ENCODE assay signal across 8 cellular contexts in the genomic region with DNA sequence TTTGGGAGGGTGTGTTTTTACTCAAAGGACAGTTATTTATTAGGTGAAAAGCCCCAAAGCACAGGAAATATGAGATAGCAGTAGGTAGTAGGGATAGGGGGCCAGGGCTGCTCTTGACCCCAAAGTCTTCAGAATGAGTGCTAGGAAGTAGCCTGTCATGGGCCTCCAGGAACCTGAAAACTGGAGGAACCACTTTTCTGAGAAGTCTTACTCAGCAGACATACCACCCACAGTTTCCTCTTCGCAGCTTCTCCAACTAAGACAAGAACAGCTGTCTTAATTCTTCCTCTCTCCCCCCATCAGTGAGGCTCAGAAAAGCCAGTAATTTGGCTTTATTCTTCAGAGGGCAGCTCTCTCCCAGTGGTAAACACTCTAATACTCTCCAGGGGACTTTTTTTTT.
DNase-seq lines count a peak whose midpoint lies in the region; ATAC-seq and TF ChIP-seq lines count a peak whose summit lies in the region.

No MANE protein-coding gene starts in this region.

- H3K4me3 Mint-ChIP-seq in activated naive CD4-positive, alpha-beta T cell treated with anti-CD3 and anti-CD28 coated beads, Interleukin-2, amount 10 ng/mL, durations not matched to agents 7 days and 5 days, result peak overlapping the region; percentile 42

- peak; percentile 7 for DNase-seq in ELF-1 (ENCODE audit: low read depth, low spot score)
- peak; percentile 60 for DNase-seq in HPDE6-E6E7 (ENCODE audit: extremely low spot score)
- DNase-seq in activated naive CD4-positive, alpha-beta T cell treated with anti-CD3 and anti-CD28 coated beads, Interleukin-2, amount 10 ng/mL, durations not matched to agents 7 days and 5 days, result peak; percentile 45
- DNase-seq in midbrain (lab: John Stamatoyannopoulos, UW), result peak; percentile 26
- DNase-seq in DMS114 treated with DMSO at 0.1 percent for 48 hours (lab: John Stamatoyannopoulos, UW; ENCODE audit: unreplicated experiment), result no peak
- DNase-seq in NCI-H187 (lab: John Stamatoyannopoulos, UW), result no peak
- DNase-seq in WERI-Rb-1, result no peak

- TF ChIP-seq CTCF in WERI-Rb-1 (IDR thresholded peaks at IDR 0.05; ENCODE audit: low read depth, low read length), result no peak

- no peak overlapping the region for H3K27ac ChIP-seq in WERI-Rb-1

- H3K27me3 Mint-ChIP-seq in activated naive CD4-positive, alpha-beta T cell treated with anti-CD3 and anti-CD28 coated beads, Interleukin-2, amount 10 ng/mL, durations not matched to agents 7 days and 5 days, result no peaks in the 10 kb centered on the region

- ATAC-seq in GM21367 (IDR thresholded peaks at IDR 0.05; ENCODE audit: unreplicated experiment), result peak; percentile 84

- CTCF ChIA-PET in activated naive CD4-positive, alpha-beta T cell treated with anti-CD3 and anti-CD28 coated beads, Interleukin-2, amount 10 ng/mL, durations not matched to agents 7 days and 5 days (lab: Charles Lee), result interaction anchor here (1.1 to 1.2 kb wide), 2 partner anchors 10 to 66 kb away, joined by 4 read pairs; no protein-coding TSS in a partner anchor

- H3K4me1 Mint-ChIP-seq in activated naive CD4-positive, alpha-beta T cell treated with anti-CD3 and anti-CD28 coated beads, Interleukin-2, amount 10 ng/mL, durations not matched to agents 7 days and 5 days, result peaks cover 83% of the 10 kb centered on the region

- H3K27me3 ChIP-seq in WERI-Rb-1 (ENCODE audit: insufficient read depth, low read depth, severe bottlenecking), result no peaks in the 10 kb centered on the region

- H3K4me3 ChIP-seq in WERI-Rb-1 (ENCODE audit: low read depth, low read length), result no peak overlapping the region

- H3K9me3 ChIP-seq in WERI-Rb-1 (ENCODE audit: severe bottlenecking), result no peaks in the 10 kb centered on the region

- no peaks in the 10 kb centered on the region for H3K36me3 ChIP-seq in WERI-Rb-1

- peak overlapping the region; percentile 87 for H3K27ac Mint-ChIP-seq in activated naive CD4-positive, alpha-beta T cell treated with anti-CD3 and anti-CD28 coated beads, Interleukin-2, amount 10 ng/mL, durations not matched to agents 7 days and 5 days

- H3K9me3 Mint-ChIP-seq in activated naive CD4-positive, alpha-beta T cell treated with anti-CD3 and anti-CD28 coated beads, Interleukin-2, amount 10 ng/mL, durations not matched to agents 7 days and 5 days, result peaks cover 6% of the 10 kb centered on the region

- H3K36me3 Mint-ChIP-seq in activated naive CD4-positive, alpha-beta T cell treated with anti-CD3 and anti-CD28 coated beads, Interleukin-2, amount 10 ng/mL, durations not matched to agents 7 days and 5 days, result peaks cover 19% of the 10 kb centered on the region

Comparison
In these comparisons a context has a peak if more than half of its experiments do, and no peak if none do; other contexts are left out.
1. DNase-seq: peak in ELF-1 (single experiment), HPDE6-E6E7 (single experiment), activated naive CD4-positive, alpha-beta T cell treated with anti-CD3 and anti-CD28 coated beads, Interleukin-2, amount 10 ng/mL, durations not matched to agents 7 days and 5 days (single experiment) and midbrain (single experiment); none in DMS114 treated with DMSO at 0.1 percent for 48 hours (single experiment), NCI-H187 (0 of 2) and WERI-Rb-1 (single experiment).